Comparison of ENCODE assay signal across 20 cellular contexts in genomic region chr15:36432162-36432561, GRCh38.
DNase-seq lines count a peak whose midpoint lies in the region; ATAC-seq and TF ChIP-seq lines count a peak whose summit lies in the region.
"Had no signal": no experiment of that assay in that cellular context is flagged by ENCODE, and none has a peak within 500 bp of the region (broad histone marks: within the 10 kb centered on the region; RNA-seq: fewer than 3 reads in every experiment).

No MANE protein-coding gene starts in this region.

- H3F3A ChIP-seq in SK-N-SH (replicated peaks; ENCODE audit: insufficient read depth), result peaks cover 36% of the 10 kb centered on the region

- no peaks in the 10 kb centered on the region for H3K36me3 ChIP-seq in SK-N-SH (replicated peaks in 1 of 2; ENCODE audit: control insufficient read depth in 1 of 2, insufficient read depth in 2 of 2, low read length in 1 of 2)

- POLR2A ChIA-PET in SK-N-SH (lab: Yijun Ruan, JAX), result no interaction called here
- POLR2A ChIA-PET in T-cell (lab: Charles Lee), result no interaction called here

- H3K27me3 Mint-ChIP-seq in T-cell, result no peaks in the 10 kb centered on the region
- H3K27me3 Mint-ChIP-seq: brain; CD4-positive, CD25-positive, alpha-beta regulatory T cell; type B pancreatic cell had no signal

- ATAC-seq in SK-N-SH treated with all-trans-retinoic acid at 6 μM for 48 hours (no peak), T-cell (replicated peaks in 1 of 4) (no peak), foreskin keratinocyte (no peak)
- ATAC-seq: Panc1 had no signal

- H3K27ac ChIP-seq in SK-N-SH (ENCODE audit: low read depth in 2 of 2, low read length in 1 of 2) (peak overlapping the region in 1 of 2 experiments; percentile 99; a peak in 3 of 4 replicates), foreskin keratinocyte (no peak overlapping the region)
- H3K27ac ChIP-seq: 22Rv1, SK-N-MC had no signal

- peaks cover 17 to 25% of the 10 kb centered on the region in 2 experiments for H3K4me1 ChIP-seq in SK-N-SH (ENCODE audit: control insufficient read depth in 1 of 2, insufficient read depth in 2 of 2, low read depth in 1 of 2, low read length in 1 of 2)
- peaks cover 15% of the 10 kb centered on the region for H3K4me1 ChIP-seq in foreskin keratinocyte

- H3K27me3 ChIP-seq in SK-N-SH (ENCODE audit: insufficient read depth) (no peaks in the 10 kb centered on the region), foreskin keratinocyte (no peaks in the 10 kb centered on the region)

- H3K4me3 Mint-ChIP-seq in T-cell, result no peak overlapping the region
- H3K4me3 Mint-ChIP-seq: brain, type B pancreatic cell had no signal

- H3K27ac Mint-ChIP-seq in T-cell, result no peak overlapping the region
- H3K27ac Mint-ChIP-seq: brain; CD4-positive, CD25-positive, alpha-beta regulatory T cell; type B pancreatic cell had no signal

- no peaks in the 10 kb centered on the region for H3K9me3 Mint-ChIP-seq in T-cell
- H3K9me3 Mint-ChIP-seq: brain, type B pancreatic cell had no signal

- TF ChIP-seq RAD21 in SK-N-SH (IDR thresholded peaks at IDR 0.05; ENCODE audit: low read length), result no peak

- 0 out of 2 replicates have a peak overlapping the region, but pooled peaks have one; percentile 45 for H2AFZ ChIP-seq in SK-N-SH (ENCODE audit: low read depth)

- WGBS in SK-N-SH (ENCODE audit: low lambda C conversion rate), result 46% methylated on average over 2 of the region's 2 CpGs

- H3K4me2 ChIP-seq in SK-N-SH, result no peak overlapping the region

- CTCF ChIA-PET in SK-N-SH (lab: Yijun Ruan, JAX) (no interaction called here), T-cell (lab: Charles Lee) (no interaction called here)

- peak in 1 of 2 experiments; percentile 75; a peak in 1 of 4 replicates for TF ChIP-seq EP300 in SK-N-SH (IDR thresholded peaks at IDR 0.05; ENCODE audit: borderline replicate concordance in 1 of 2, low read depth in 1 of 2, low read length in 1 of 2)

- H3K4me1 Mint-ChIP-seq in T-cell, result no peaks in the 10 kb centered on the region
- H3K4me1 Mint-ChIP-seq: CD4-positive, CD25-positive, alpha-beta regulatory T cell had no signal

- H3K9me2 ChIP-seq in SK-N-SH, result no peaks in the 10 kb centered on the region

- DNase-seq in SK-N-SH (no peak), NCI-H69 (lab: John Stamatoyannopoulos, UW) (peak; percentile 39), fibroblast of mammary gland (ENCODE audit: low read depth) (peak; percentile 92), stromal cell of bone marrow (ENCODE audit: low read depth) (peak; percentile 38), NOMO-1 treated with dmso at 0.1 percent for 144 hours (lab: John Stamatoyannopoulos, UW; ENCODE audit: unreplicated experiment) (no peak), T-cell (no peak), foreskin keratinocyte (no peak)
- DNase-seq: activated CD4-positive, alpha-beta T cell treated with anti-CD3 and anti-CD28 coated beads for 4 hours; activated gamma-delta T cell treated with Interleukin-2 at 50 U/mL for 16 hours; CD4-positive, CD25-positive, alpha-beta regulatory T cell; kidney; NCI-H2081; NCI-H526 treated with DMSO at 0.1 percent for 48 hours; stimulated activated naive CD4-positive, alpha-beta T cell had no signal

- no peak overlapping the region for H3K9ac ChIP-seq in SK-N-SH

- no peaks in the 10 kb centered on the region for H4K20me1 ChIP-seq in SK-N-SH (ENCODE audit: insufficient read depth)

- no peak overlapping the region for H3K4me3 ChIP-seq in SK-N-SH (ENCODE audit: low read depth in 2 of 2, low read length in 1 of 2)
- no peak overlapping the region for H3K4me3 ChIP-seq in fibroblast of mammary gland (ENCODE audit: control insufficient read depth, low read depth, low read length)
- H3K4me3 ChIP-seq: SK-N-MC had no signal

- H3K9me3 ChIP-seq in SK-N-SH, result no peaks in the 10 kb centered on the region

- TF ChIP-seq CTCF in SK-N-SH (IDR thresholded peaks at IDR 0.05), result no peak
- TF ChIP-seq CTCF in fibroblast of mammary gland (conservative IDR thresholded peaks at IDR 0.05; ENCODE audit: control insufficient read depth, insufficient read depth, low read depth, low read length), result no peak
- no peak for TF ChIP-seq CTCF in foreskin keratinocyte (conservative IDR thresholded peaks at IDR 0.05)

- no peaks in the 10 kb centered on the region for H3K79me2 ChIP-seq in SK-N-SH (ENCODE audit: insufficient read depth)

- H3K36me3 Mint-ChIP-seq in T-cell, result no peaks in the 10 kb centered on the region
- H3K36me3 Mint-ChIP-seq: brain; CD4-positive, CD25-positive, alpha-beta regulatory T cell; type B pancreatic cell had no signal

TF ChIP-seq in SK-N-SH, 30 proteins besides CTCF, POLR2A, EP300 and RAD21 (continues in another document):
- TF ChIP-seq FOSL2 (IDR thresholded peaks at IDR 0.05; ENCODE audit: borderline replicate concordance, low read depth), result peak; percentile 47; the same call in 1 of the 2 replicates
- TF ChIP-seq USF1 (IDR thresholded peaks at IDR 0.05; ENCODE audit: borderline replicate concordance, low read depth), result no peak
- no peak for TF ChIP-seq FOXJ3 (CRISPR knock-in tag; IDR thresholded peaks at IDR 0.05)
- TF ChIP-seq JUND (IDR thresholded peaks at IDR 0.05), result 0 out of 2 replicates have a peak, but pooled peaks have one; percentile 12
- TF ChIP-seq NFIC (IDR thresholded peaks at IDR 0.05; ENCODE audit: borderline replicate concordance), result 0 out of 2 replicates have a peak, but pooled peaks have one; percentile 29
- no peak for TF ChIP-seq ZBTB33 (IDR thresholded peaks at IDR 0.05; ENCODE audit: borderline replicate concordance, low read depth)
- no peak for TF ChIP-seq GATA2 (CRISPR knock-in tag; IDR thresholded peaks at IDR 0.05)
- TF ChIP-seq TCF12 (IDR thresholded peaks at IDR 0.05), result peak; percentile 82
- TF ChIP-seq MAX (IDR thresholded peaks at IDR 0.05; ENCODE audit: low read depth), result 0 out of 2 replicates have a peak, but pooled peaks have one; percentile 12

TF ChIP-seq in SK-N-SH treated with all-trans-retinoic acid at 6 μM for 48 hours, 23 proteins besides CTCF, POLR2A, EP300 and RAD21:
- no peak for TF ChIP-seq BACH2 (CRISPR knock-in tag; IDR thresholded peaks at IDR 0.05; ENCODE audit: borderline replicate concordance)
- TF ChIP-seq ARNTL (CRISPR knock-in tag; IDR thresholded peaks at IDR 0.05; ENCODE audit: borderline replicate concordance, low read depth), result no peak
- TF ChIP-seq ESRRG (CRISPR knock-in tag; IDR thresholded peaks at IDR 0.05), result no peak
- TF ChIP-seq SNAI2 (CRISPR knock-in tag; IDR thresholded peaks at IDR 0.05), result no peak
- TF ChIP-seq OSR1 (CRISPR knock-in tag; IDR thresholded peaks at IDR 0.05), result no peak
- TF ChIP-seq TOX (CRISPR knock-in tag; IDR thresholded peaks at IDR 0.05; ENCODE audit: borderline replicate concordance), result no peak
- TF ChIP-seq TCF4 (CRISPR knock-in tag; IDR thresholded peaks at IDR 0.05; ENCODE audit: borderline replicate concordance), result no peak

Comparison
In these comparisons a context has a peak if more than half of its experiments do, and no peak if none do; other contexts are left out.
1. DNase-seq: peak in NCI-H69 (single experiment), fibroblast of mammary gland (single experiment) and stromal cell of bone marrow (single experiment); none in SK-N-SH (single experiment), NOMO-1 treated with dmso at 0.1 percent for 144 hours (single experiment), T-cell (0 of 34) and foreskin keratinocyte (0 of 2).